In genomic region chr19:12936582-12936981, GRCh38 we compare ENCODE assay signal across 14 cellular contexts. TPM values are rescaled to one million over a fixed set of nuclear protein-coding genes. Genes with fewer than 3 reads are reported as not detected.
DNase-seq lines count a peak whose midpoint lies in the region; ATAC-seq and TF ChIP-seq lines count a peak whose summit lies in the region.
"Had no signal": no experiment of that assay in that cellular context is flagged by ENCODE, and none has a peak within 500 bp of the region (broad histone marks: within the 10 kb centered on the region; RNA-seq: fewer than 3 reads in every experiment).

No MANE protein-coding gene starts in this region.

- peaks cover 42% of the 10 kb centered on the region for H3K36me3 Mint-ChIP-seq in activated CD4-positive, alpha-beta T cell treated with anti-CD3 and anti-CD28 coated beads, Interleukin-2, amount 10 ng/mL, durations not matched to agents 7 days and 5 days (ENCODE audit: low read depth)
- peaks cover 42% of the 10 kb centered on the region for H3K36me3 Mint-ChIP-seq in activated B cell treated with CpG ODN at 0.5 μM for 24 hours (ENCODE audit: low read depth)

- no peaks in the 10 kb centered on the region for H3K27me3 ChIP-seq in neutrophil
- H3K27me3 ChIP-seq: body of pancreas, Peyer's patch, right atrium auricular region had no signal

- CTCF ChIA-PET in activated CD4-positive, alpha-beta T cell treated with anti-CD3 and anti-CD28 coated beads, Interleukin-2, amount 10 ng/mL, durations not matched to agents 7 days and 5 days (lab: Charles Lee) = no interaction called here
- CTCF ChIA-PET in activated B cell treated with CpG ODN at 0.5 μM for 24 hours (lab: Charles Lee) = no interaction called here

- peaks cover 14% of the 10 kb centered on the region for H3K36me3 ChIP-seq in neutrophil

- DNase-seq in activated CD4-positive, alpha-beta T cell treated with anti-CD3 and anti-CD28 coated beads, Interleukin-2, amount 10 ng/mL, durations not matched to agents 7 days and 5 days = no peak
- no peak for DNase-seq in activated CD4-positive, alpha-beta T cell treated with anti-CD3 and anti-CD28 coated beads for 1 hour
- DNase-seq in KG1 (lab: John Stamatoyannopoulos, UW) (peak; percentile 77), activated B cell treated with CpG ODN at 0.5 μM for 24 hours (no peak), HPDE6-E6E7 (ENCODE audit: extremely low spot score) (no peak)
- DNase-seq: effector memory CD8-positive, alpha-beta T cell; stimulated activated CD4-positive, alpha-beta T cell treated with anti-CD3 and anti-CD28 coated beads, Interleukin-4, amount 100 ng/mL, for 1 hour had no signal

- no peaks in the 10 kb centered on the region for H3K27me3 Mint-ChIP-seq in activated CD4-positive, alpha-beta T cell treated with anti-CD3 and anti-CD28 coated beads, Interleukin-2, amount 10 ng/mL, durations not matched to agents 7 days and 5 days
- no peaks in the 10 kb centered on the region for H3K27me3 Mint-ChIP-seq in activated B cell treated with CpG ODN at 0.5 μM for 24 hours
- H3K27me3 Mint-ChIP-seq: effector memory CD8-positive, alpha-beta T cell had no signal

- H3K4me1 ChIP-seq in neutrophil (ENCODE audit: control insufficient read depth in 1 of 2, insufficient read depth in 1 of 2, low read depth in 1 of 2, low read length in 1 of 2) = peaks cover 64 to 68% of the 10 kb centered on the region in 2 experiments

- peak overlapping the region; percentile 70 for H3K27ac Mint-ChIP-seq in activated CD4-positive, alpha-beta T cell treated with anti-CD3 and anti-CD28 coated beads, Interleukin-2, amount 10 ng/mL, durations not matched to agents 7 days and 5 days
- peak overlapping the region; percentile 41 for H3K27ac Mint-ChIP-seq in activated B cell treated with CpG ODN at 0.5 μM for 24 hours

- POLR2A ChIA-PET in activated CD4-positive, alpha-beta T cell treated with anti-CD3 and anti-CD28 coated beads, Interleukin-2, amount 10 ng/mL, durations not matched to agents 7 days and 5 days (lab: Charles Lee) = no interaction called here
- POLR2A ChIA-PET in activated B cell treated with CpG ODN at 0.5 μM for 24 hours (lab: Charles Lee) = interaction anchor here (0.6 to 3.3 kb wide), 8 partner anchors 9 to 200 kb away, joined by 4 to 21 read pairs (median 8); partner anchors contain the start of genes DNASE2, GCDH, GET3 and NACC1

- H3K27ac ChIP-seq in neutrophil = peak overlapping the region; percentile 65
- H3K27ac ChIP-seq: body of pancreas had no signal

- H3K4me3 Mint-ChIP-seq in activated CD4-positive, alpha-beta T cell treated with anti-CD3 and anti-CD28 coated beads, Interleukin-2, amount 10 ng/mL, durations not matched to agents 7 days and 5 days = peak overlapping the region; percentile 15
- H3K4me3 Mint-ChIP-seq in activated B cell treated with CpG ODN at 0.5 μM for 24 hours = peak overlapping the region; percentile 32

- intact Hi-C loops in activated B cell treated with CpG ODN at 0.5 μM for 24 hours (cut with micrococcal nuclease) = loop anchor here (5.0 kb wide), 2 partner anchors 214 to 216 kb away; partner anchors contain the start of genes IER2, STX10 and TNPO2

- ATAC-seq in activated B cell treated with CpG ODN at 0.5 μM for 24 hours (ENCODE audit: low read depth) (no peak), HG02623 (IDR thresholded peaks at IDR 0.05; ENCODE audit: unreplicated experiment) (no peak), HG03108 (IDR thresholded peaks at IDR 0.05; ENCODE audit: unreplicated experiment) (no peak)
- ATAC-seq: body of pancreas; effector memory CD8-positive, alpha-beta T cell; stimulated activated naive CD8-positive, alpha-beta T cell treated with anti-CD3 and anti-CD28 coated beads, Interleukin-15, Interleukin-2, amounts not matched to agents 100 U/mL and 50 U/mL, for 24 hours had no signal

- peaks cover 61% of the 10 kb centered on the region for H3K4me1 Mint-ChIP-seq in activated CD4-positive, alpha-beta T cell treated with anti-CD3 and anti-CD28 coated beads, Interleukin-2, amount 10 ng/mL, durations not matched to agents 7 days and 5 days
- H3K4me1 Mint-ChIP-seq in activated B cell treated with CpG ODN at 0.5 μM for 24 hours = peaks cover 65% of the 10 kb centered on the region

- H3K9me3 ChIP-seq in neutrophil = no peaks in the 10 kb centered on the region
- H3K9me3 ChIP-seq: body of pancreas, Peyer's patch, right atrium auricular region had no signal

- peak overlapping the region in 1 of 2 experiments; percentile 100 for H3K4me3 ChIP-seq in neutrophil (ENCODE audit: low read depth in 1 of 2, low read length in 1 of 2)
- H3K4me3 ChIP-seq: body of pancreas, Peyer's patch, right atrium auricular region had no signal

- TF ChIP-seq CTCF in activated B cell treated with CpG ODN at 0.5 μM for 24 hours (IDR thresholded peaks at IDR 0.05) (no peak), neutrophil (IDR thresholded peaks at IDR 0.05) (no peak)

- H3K9me3 Mint-ChIP-seq in activated CD4-positive, alpha-beta T cell treated with anti-CD3 and anti-CD28 coated beads, Interleukin-2, amount 10 ng/mL, durations not matched to agents 7 days and 5 days = no peaks in the 10 kb centered on the region
- H3K9me3 Mint-ChIP-seq in activated B cell treated with CpG ODN at 0.5 μM for 24 hours = no peaks in the 10 kb centered on the region
- H3K9me3 Mint-ChIP-seq: effector memory CD8-positive, alpha-beta T cell had no signal

RNA-seq across cellular contexts. Expression of gene CALR, which starts 1.8 kb away (rescaled TPM):
- 100 to 1,000 TPM; 726 to 779 TPM for total RNA-seq in activated CD4-positive, alpha-beta T cell treated with anti-CD3 and anti-CD28 coated beads, Interleukin-2, amount 10 ng/mL, durations not matched to agents 7 days and 5 days
- 721 and 802 TPM in 2 replicates for total RNA-seq in activated B cell treated with CpG ODN at 0.5 μM for 24 hours

RNA-seq across cellular contexts. Expression of gene FARSA, which starts 3.1 kb away (rescaled TPM):
- 10 to 100 TPM; 85.7 to 90.6 TPM for total RNA-seq in activated CD4-positive, alpha-beta T cell treated with anti-CD3 and anti-CD28 coated beads, Interleukin-2, amount 10 ng/mL, durations not matched to agents 7 days and 5 days
- 76.1 and 76.8 TPM in 2 replicates for total RNA-seq in activated B cell treated with CpG ODN at 0.5 μM for 24 hours

RNA-seq across cellular contexts. Expression of gene RAD23A, which starts 9.1 kb away (rescaled TPM):
- total RNA-seq in activated CD4-positive, alpha-beta T cell treated with anti-CD3 and anti-CD28 coated beads, Interleukin-2, amount 10 ng/mL, durations not matched to agents 7 days and 5 days = 100 to 1,000 TPM; 120 to 131 TPM
- 106 and 112 TPM in 2 replicates for total RNA-seq in activated B cell treated with CpG ODN at 0.5 μM for 24 hours

RNA-seq across cellular contexts. Expression of gene SYCE2, which starts 17.5 kb away (rescaled TPM):
- total RNA-seq in activated CD4-positive, alpha-beta T cell treated with anti-CD3 and anti-CD28 coated beads, Interleukin-2, amount 10 ng/mL, durations not matched to agents 7 days and 5 days = 1 to 10 TPM; 3.2 to 4.5 TPM
- total RNA-seq in activated B cell treated with CpG ODN at 0.5 μM for 24 hours = 0.49 TPM in 1 of 2 replicates, not detected in the other
- total RNA-seq: body of pancreas, Peyer's patch, right atrium auricular region had no signal

RNA-seq across cellular contexts. Expression of gene GADD45GIP1, which starts 20.4 kb away (rescaled TPM):
- 10 to 100 TPM; 14.9 to 16.5 TPM for total RNA-seq in activated CD4-positive, alpha-beta T cell treated with anti-CD3 and anti-CD28 coated beads, Interleukin-2, amount 10 ng/mL, durations not matched to agents 7 days and 5 days
- total RNA-seq in activated B cell treated with CpG ODN at 0.5 μM for 24 hours = 16.7 and 19.6 TPM in 2 replicates
